In genomic region chr16:70523621-70524405, GRCh38 we compare ENCODE assay signal across 8 cellular contexts. TPM values are rescaled to one million over a fixed set of nuclear protein-coding genes. Genes with fewer than 3 reads are reported as not detected.
DNase-seq lines count a peak whose midpoint lies in the region; ATAC-seq and TF ChIP-seq lines count a peak whose summit lies in the region.

Gene SF3B3, plus strand, starts transcription at chr16:70523816. Its CDS starts 2,841 bp downstream, at chr16:70526657.

- peaks cover 0 to 50% (median 34%) of the 10 kb centered on the region in 4 donors for H3K4me1 ChIP-seq in tibial artery

- H3K27ac Mint-ChIP-seq in activated naive CD4-positive, alpha-beta T cell treated with anti-CD3 and anti-CD28 coated beads, Interleukin-2, amount 50 U/mL, for 72 hours = peak within 1 kb of the TSS; percentile 99 to 100
- peak within 1 kb of the TSS; percentile 95 for H3K27ac Mint-ChIP-seq in osteocyte (ENCODE audit: unreplicated experiment)

- H3K4me3 Mint-ChIP-seq in osteocyte (ENCODE audit: unreplicated experiment) = peak within 1 kb of the TSS; percentile 91

- peaks cover 53 to 60% of the 10 kb centered on the region in 2 donors for H3K36me3 Mint-ChIP-seq in activated naive CD4-positive, alpha-beta T cell treated with anti-CD3 and anti-CD28 coated beads, Interleukin-2, amount 50 U/mL, for 72 hours
- H3K36me3 Mint-ChIP-seq in osteocyte (ENCODE audit: unreplicated experiment) = peaks cover 23% of the 10 kb centered on the region

- ATAC-seq in GM21737 (IDR thresholded peaks at IDR 0.05; ENCODE audit: unreplicated experiment) = peak; percentile 50
- peak; percentile 67 to 74 for ATAC-seq in activated naive CD4-positive, alpha-beta T cell treated with anti-CD3 and anti-CD28 coated beads, Interleukin-2, amount 50 U/mL, for 72 hours

- no peaks in the 10 kb centered on the region for H3K9me3 Mint-ChIP-seq in activated naive CD4-positive, alpha-beta T cell treated with anti-CD3 and anti-CD28 coated beads, Interleukin-2, amount 50 U/mL, for 72 hours
- H3K9me3 Mint-ChIP-seq in osteocyte (ENCODE audit: unreplicated experiment) = no peaks in the 10 kb centered on the region

- intact Hi-C loops in head of caudate nucleus (cut with DNase I) (loop anchor here (5.0 to 10.0 kb wide), 3 partner anchors 89 to 142 kb away; partner anchors contain the start of gene ST3GAL2), tibial artery (cut with DNase I; ENCODE audit: low total_unique reads) (no loop called here)

- H3K27me3 ChIP-seq in tibial artery = no peaks in the 10 kb centered on the region

- in situ Hi-C loops in SK-MEL-5 (cut with HindIII; ENCODE audit: low pct_unique_long_range_greater_than_20kb, low sequenced_read_pairs) = no loop called here

- peaks cover 15 to 29% (median 17%) of the 10 kb centered on the region in 3 donors for H3K36me3 ChIP-seq in tibial artery

- H3K9me3 ChIP-seq in tibial artery = no peaks in the 10 kb centered on the region

- H3K4me3 ChIP-seq in tibial artery = peak within 1 kb of the TSS; percentile 79 to 85

- H3K27me3 Mint-ChIP-seq in osteocyte (ENCODE audit: unreplicated experiment) = no peaks in the 10 kb centered on the region

- TF ChIP-seq CTCF in osteocyte (IDR thresholded peaks at IDR 0.05) (no peak), tibial artery (IDR thresholded peaks at IDR 0.05) (no peak)

- H3K4me1 Mint-ChIP-seq in osteocyte (ENCODE audit: unreplicated experiment) = peaks cover 54% of the 10 kb centered on the region

- DNase-seq in DMS 273 treated with DMSO at 0.1 percent for 48 hours (lab: John Stamatoyannopoulos, UW) (peak; percentile 83), M059J (ENCODE audit: low read depth) (no peak), SK-MEL-5 (ENCODE audit: low read depth, low spot score) (no peak), head of caudate nucleus (peak; percentile 57 to 89 (median 74)), osteocyte (ENCODE audit: extremely low spot score, unreplicated experiment) (peak; percentile 86), tibial artery (peak; percentile 57 to 80)
- peak; percentile 67 to 79 for DNase-seq in activated naive CD4-positive, alpha-beta T cell treated with anti-CD3 and anti-CD28 coated beads, Interleukin-2, amount 50 U/mL, for 72 hours (ENCODE audit: low spot score in 2 of 2)

- peak within 1 kb of the TSS; percentile 85 to 86 for H3K27ac ChIP-seq in tibial artery

RNA-seq across cellular contexts. Expression of gene SF3B3, which starts in this region (rescaled TPM):
- total RNA-seq in M059J (2014; rRNA removed; shearing (Covaris generic)) = 256 and 270 TPM in 2 replicates
- total RNA-seq in SK-MEL-5 (2014; rRNA removed; shearing (Covaris generic)) = 187 and 191 TPM in 2 replicates
- 191 and 217 TPM in 2 replicates for polyA plus RNA-seq in SK-MEL-5 (2015; cell fraction: cytosol; rRNA removed)
- 244 and 267 TPM in 2 replicates for polyA plus RNA-seq in SK-MEL-5 (2015; cell fraction: nucleus; rRNA removed)
- 100 to 1,000 TPM; 308 to 543 TPM for total RNA-seq in activated naive CD4-positive, alpha-beta T cell treated with anti-CD3 and anti-CD28 coated beads, Interleukin-2, amount 50 U/mL, for 72 hours
- 307 and 319 TPM in 2 replicates for total RNA-seq in osteocyte

Comparison
In these comparisons a context has a peak if more than half of its experiments do, and no peak if none do; other contexts are left out.
1. DNase-seq: peak in DMS 273 treated with DMSO at 0.1 percent for 48 hours (single experiment), activated naive CD4-positive, alpha-beta T cell treated with anti-CD3 and anti-CD28 coated beads, Interleukin-2, amount 50 U/mL, for 72 hours (2 of 2), head of caudate nucleus (42 of 42), osteocyte (single experiment) and tibial artery (2 of 2); none in M059J (single experiment) and SK-MEL-5 (single experiment).